ENCODE assay signal across 8 cellular contexts in genomic region chr1:9455487-9456237, GRCh38.
DNase-seq lines count a peak whose midpoint lies in the region; ATAC-seq, FAIRE-seq and TF ChIP-seq lines count a peak whose summit lies in the region.

No MANE protein-coding gene starts in this region.

- H3K4me1 ChIP-seq in upper lobe of left lung, result peaks cover 0 to 5% (median 0%) of the 10 kb centered on the region in 4 donors

- WGBS in upper lobe of left lung, 2 donors, result 45 to 75% methylated on average over 11 to 22 of the region's 22 CpGs

- no peak overlapping the region for H3K4me3 ChIP-seq in upper lobe of left lung

- TF ChIP-seq POLR2A in upper lobe of left lung (IDR thresholded peaks at IDR 0.05), result no peak

- no peaks in the 10 kb centered on the region for H3K9me3 ChIP-seq in upper lobe of left lung

- intact Hi-C loops in posterior cingulate gyrus (cut with DNase I), result loop anchor here (1.0 to 2.0 kb wide), 2 partner anchors 166 to 189 kb away; no protein-coding TSS in a partner anchor

- no peaks in the 10 kb centered on the region for H3K27me3 ChIP-seq in upper lobe of left lung

- H3K36me3 ChIP-seq in upper lobe of left lung, result no peaks in the 10 kb centered on the region

- FAIRE-seq in GM18507 (lab: Jason Lieb, UNC), result peak; percentile 68

- TF ChIP-seq EP300 in upper lobe of left lung (IDR thresholded peaks at IDR 0.05), result no peak

- DNase-seq in ACHN (peak; percentile 41), GM18507 (ENCODE audit: extremely low spot score, insufficient read length, low read depth) (peak; percentile 48), RWPE1 (ENCODE audit: low spot score) (peak; percentile 35), glomerular endothelial cell (ENCODE audit: extremely low read depth, low read depth, low spot score) (peak; percentile 22), posterior cingulate gyrus (peak; percentile 32 to 95 (median 74)), upper lobe of left lung (peak; percentile 54 to 62)
- peak; percentile 47 for DNase-seq in activated effector memory CD4-positive, alpha-beta T cell treated with Interleukin-2 at 50 U/mL for 16 hours

- H3K27ac ChIP-seq in RWPE1 (no peak overlapping the region), upper lobe of left lung (no peak overlapping the region)

- in situ Hi-C loops in ACHN (cut with HindIII; ENCODE audit: low pct_ligation_motif_present, low pct_unique_long_range_greater_than_20kb, low sequenced_read_pairs), result no loop called here

- ATAC-seq in upper lobe of left lung (ENCODE audit: low FRiP score in 2 of 2), result peak; percentile 51 to 87
- no peak for ATAC-seq in GM18520 (IDR thresholded peaks at IDR 0.05; ENCODE audit: unreplicated experiment)

- TF ChIP-seq CTCF in RWPE1 (conservative IDR thresholded peaks at IDR 0.05; ENCODE audit: low read depth) (peak; percentile 62), upper lobe of left lung (IDR thresholded peaks at IDR 0.05) (peak; percentile 43 to 80 (median 78))

- POLR2A ChIA-PET in RWPE1 (lab: Yijun Ruan, JAX; ENCODE audit: low non-redundant PET), result no interaction called here

- CTCF ChIA-PET in RWPE1 (lab: Yijun Ruan, JAX), result interaction anchor here (0.5 to 1.8 kb wide), 12 partner anchors 9 to 732 kb away, joined by 3 to 10 read pairs (median 4); no protein-coding TSS in a partner anchor

Comparison
In these comparisons a context has a peak if more than half of its experiments do, and no peak if none do; other contexts are left out.
1. DNase-seq: peak in every context shown above with its lines; median percentile 74 in posterior cingulate gyrus; 58 in upper lobe of left lung; 48 in GM18507; 47 in activated effector memory CD4-positive, alpha-beta T cell treated with Interleukin-2 at 50 U/mL for 16 hours; 41 in ACHN; 35 in RWPE1; 22 in glomerular endothelial cell.